10 cellular contexts compared by ENCODE assay signal in genomic region chr1:118988186-118989005, GRCh38. TPM values are rescaled to one million over a fixed set of nuclear protein-coding genes. Genes with fewer than 3 reads are reported as not detected.
DNase-seq lines count a peak whose midpoint lies in the region; ATAC-seq, FAIRE-seq and TF ChIP-seq lines count a peak whose summit lies in the region.
"Had no signal": no experiment of that assay in that cellular context is flagged by ENCODE, and none has a peak within 500 bp of the region (broad histone marks: within the 10 kb centered on the region; RNA-seq: fewer than 3 reads in every experiment).

TBX15 (minus strand) TSS chr1:118988343; CDS start chr1:118987795, 548 bp downstream.

- peak within 1 kb of the TSS; percentile 2; the same call in 1 of the 2 replicates for H2AFZ ChIP-seq in H1 (ENCODE audit: low read length)

- no peaks in the 10 kb centered on the region for H3K79me1 ChIP-seq in H1 (ENCODE audit: low read depth, low read length)

- H3K27me3 Mint-ChIP-seq in activated naive CD4-positive, alpha-beta T cell treated with anti-CD3 and anti-CD28 coated beads for 36 hours (ENCODE audit: low read depth), result peaks cover 90% of the 10 kb centered on the region

- peak within 1 kb of the TSS; percentile 72; the same call in 1 of the 2 replicates for H2BK20ac ChIP-seq in H1 (ENCODE audit: low read length)

- no peak within 1 kb of the TSS for H3K56ac ChIP-seq in H1 (replicated peaks; ENCODE audit: insufficient read length, low read depth, low read length)

- no peak within 1 kb of the TSS for H3K14ac ChIP-seq in H1 (ENCODE audit: insufficient read length)

- 3% methylated on average over 21 of the region's 31 CpGs; no CpG with 5 or more reads in 1 of the 2 experiments for WGBS in H1 (ENCODE audit: extremely low coverage in 1 of 2, insufficient coverage in 1 of 2, insufficient read length in 1 of 2, insufficient replicate concordance in 2 of 2, low coverage in 1 of 2, low lambda C conversion rate in 2 of 2, missing lambda C conversion rate in 1 of 2), 2 experiments
- WGBS in urinary bladder, result 11% methylated on average over 31 of the region's 31 CpGs

- no peak within 1 kb of the TSS; the same call in 1 of the 2 replicates for H4K8ac ChIP-seq in H1 (ENCODE audit: extremely low read depth, insufficient read depth, low read length)

- H3K4me3 ChIP-seq in H1 (ENCODE audit: extremely low read depth in 1 of 4, insufficient read depth in 2 of 4, low read depth in 3 of 4, low read length in 4 of 4) (peak within 1 kb of the TSS; percentile 27 to 60 (median 36); a peak in 7 of 8 replicates), urinary bladder (ENCODE audit: low read depth, low read length) (peak within 1 kb of the TSS; percentile 22)

- H4K20me1 ChIP-seq in H1 (replicated peaks in 1 of 2; ENCODE audit: control insufficient read depth in 1 of 2, insufficient read depth in 2 of 2, low read length in 2 of 2), result peaks cover 6 to 15% of the 10 kb centered on the region in 2 experiments

- peak within 1 kb of the TSS; percentile 39 for H3K4me3 Mint-ChIP-seq in activated naive CD4-positive, alpha-beta T cell treated with anti-CD3 and anti-CD28 coated beads for 36 hours

- POLR2A ChIA-PET in H1 (lab: Charles Lee; ENCODE audit: partially characterized antibody), result interaction anchor here (0.8 kb wide), 2 partner anchors 10 to 288 kb away, joined by 3 to 5 read pairs; no protein-coding TSS in a partner anchor

- peaks cover 0 to 3% of the 10 kb centered on the region in 2 experiments; a peak in 1 of 4 replicates for H3K9me3 ChIP-seq in H1 (ENCODE audit: insufficient read depth in 2 of 2, low read depth in 1 of 2, low read length in 1 of 2)
- H3K9me3 ChIP-seq: neutrophil had no signal

- intact Hi-C loops in activated naive CD4-positive, alpha-beta T cell treated with anti-CD3 and anti-CD28 coated beads for 36 hours (cut with micrococcal nuclease), result no loop called here

- CTCF ChIA-PET in activated naive CD4-positive, alpha-beta T cell treated with anti-CD3 and anti-CD28 coated beads for 36 hours (lab: Charles Lee), result interaction anchor here (1.4 kb wide), 1 partner anchor 20 kb away, joined by 3 read pairs; no protein-coding TSS in a partner anchor
- CTCF ChIA-PET in H1 (lab: Charles Lee; ENCODE audit: partially characterized antibody), result interaction anchor here (0.7 to 3.0 kb wide), 5 partner anchors 12 to 20 kb away, joined by 3 to 13 read pairs (median 11); no protein-coding TSS in a partner anchor

- H3K18ac ChIP-seq in H1 (ENCODE audit: extremely low read depth, low read length), result peak within 1 kb of the TSS; percentile 90

- FAIRE-seq in H1 (lab: Jason Lieb, UNC), result no peak

- H3K9me3 Mint-ChIP-seq in activated naive CD4-positive, alpha-beta T cell treated with anti-CD3 and anti-CD28 coated beads for 36 hours, result peaks cover 7% of the 10 kb centered on the region

- TF ChIP-seq RAD21 in H1 (IDR thresholded peaks at IDR 0.05 in 1 of 2, conservative IDR thresholded peaks at IDR 0.05 in 1 of 2; ENCODE audit: low read depth in 2 of 2, low read length in 2 of 2), result no peak

- no peak within 1 kb of the TSS for H3K23ac ChIP-seq in H1 (ENCODE audit: insufficient read length)

- TF ChIP-seq CTCF in H1 (IDR thresholded peaks at IDR 0.05; ENCODE audit: control extremely low read depth in 1 of 3, insufficient read depth in 1 of 3, low read depth in 1 of 3, low read length in 3 of 3), result no peak

- H3K4me1 ChIP-seq in H1 (replicated peaks in 1 of 4; ENCODE audit: control insufficient read depth in 3 of 4, insufficient read depth in 4 of 4, low read length in 3 of 4) (peaks cover 13 to 58% (median 25%) of the 10 kb centered on the region in 4 experiments), urinary bladder (ENCODE audit: insufficient read depth) (no peaks in the 10 kb centered on the region)

- TF ChIP-seq EP300 in H1 (IDR thresholded peaks at IDR 0.05; ENCODE audit: borderline replicate concordance in 1 of 2, low read depth in 2 of 2, low read length in 2 of 2), result no peak

- H2BK15ac ChIP-seq in H1 (ENCODE audit: low read length), result no peak within 1 kb of the TSS; the same call in 1 of the 2 replicates

- no peak for ATAC-seq in HG02642 (IDR thresholded peaks at IDR 0.05; ENCODE audit: poor library complexity, unreplicated experiment)

- H3K27ac Mint-ChIP-seq in activated naive CD4-positive, alpha-beta T cell treated with anti-CD3 and anti-CD28 coated beads for 36 hours, result peak within 1 kb of the TSS; percentile 47

- H3K4me1 Mint-ChIP-seq in activated naive CD4-positive, alpha-beta T cell treated with anti-CD3 and anti-CD28 coated beads for 36 hours (ENCODE audit: low read depth), result peaks cover 43% of the 10 kb centered on the region

- H3K4ac ChIP-seq in H1 (replicated peaks; ENCODE audit: insufficient read length, low read depth, low read length), result no peak within 1 kb of the TSS

- no peak for TF ChIP-seq POLR2A in H1 (IDR thresholded peaks at IDR 0.05; ENCODE audit: control extremely low read depth in 1 of 2, low read depth in 2 of 2, low read length in 2 of 2)

- no peak within 1 kb of the TSS for H2AK5ac ChIP-seq in H1 (ENCODE audit: low read depth, low read length)

- H3K27ac ChIP-seq in H1 (ENCODE audit: low read depth, low read length) (no peak within 1 kb of the TSS), urinary bladder (ENCODE audit: low read depth) (no peak within 1 kb of the TSS)
- H3K27ac ChIP-seq: neutrophil had no signal

- H4K5ac ChIP-seq in H1 (ENCODE audit: insufficient read length, low read depth, low read length), result no peak within 1 kb of the TSS

- no peak within 1 kb of the TSS for H3K9ac ChIP-seq in H1 (replicated peaks in 1 of 4; ENCODE audit: extremely low read depth in 1 of 4, low read depth in 3 of 4, low read length in 3 of 4)

- peak within 1 kb of the TSS; percentile 60; the same call in 1 of the 2 replicates for H2BK12ac ChIP-seq in H1 (ENCODE audit: low read depth, low read length)

- H3K36me3 Mint-ChIP-seq in activated naive CD4-positive, alpha-beta T cell treated with anti-CD3 and anti-CD28 coated beads for 36 hours (ENCODE audit: low read depth), result peaks cover 15% of the 10 kb centered on the region

- H3K36me3 ChIP-seq in H1 (ENCODE audit: control insufficient read depth in 2 of 4, insufficient read depth in 4 of 4, low read length in 3 of 4) (peaks cover 0 to 2% (median 0%) of the 10 kb centered on the region in 4 experiments; a peak in 1 of 8 replicates), urinary bladder (ENCODE audit: insufficient read depth) (no peaks in the 10 kb centered on the region)
- H3K36me3 ChIP-seq: neutrophil had no signal

- no peak within 1 kb of the TSS for H2BK120ac ChIP-seq in H1 (replicated peaks; ENCODE audit: low read depth, low read length)

- H3K4me2 ChIP-seq in H1 (ENCODE audit: insufficient read depth in 1 of 2, low read depth in 2 of 2, low read length in 2 of 2), result peak within 1 kb of the TSS; percentile 62 to 83

- no peak within 1 kb of the TSS for H2BK5ac ChIP-seq in H1 (ENCODE audit: low read depth, low read length)

- H3K23me2 ChIP-seq in H1 (ENCODE audit: low read depth, low read length), result peaks cover 9% of the 10 kb centered on the region; the same call in 1 of the 2 replicates

- H4K91ac ChIP-seq in H1 (replicated peaks; ENCODE audit: insufficient read length, low read length), result no peak within 1 kb of the TSS

- H3K27me3 ChIP-seq in H1 (replicated peaks in 1 of 4; ENCODE audit: control insufficient read depth in 3 of 4, extremely low read depth in 1 of 4, insufficient read depth in 3 of 4, low read length in 3 of 4), result peaks cover 83 to 100% (median 100%) of the 10 kb centered on the region in 4 experiments

- no peak for DNase-seq in activated naive CD4-positive, alpha-beta T cell treated with anti-CD3 and anti-CD28 coated beads for 36 hours
- DNase-seq in activated naive CD4-positive, alpha-beta T cell (lab: John Stamatoyannopoulos, UW), result no peak
- DNase-seq in H1 (ENCODE audit: low read depth in 1 of 2, low spot score in 2 of 2) (peak in 1 of 2 experiments; percentile 79), myocyte (ENCODE audit: low read depth) (no peak), NOMO-1 (lab: John Stamatoyannopoulos, UW; ENCODE audit: unreplicated experiment in 2 of 2) (no peak), NCI-H345 (lab: John Stamatoyannopoulos, UW) (no peak)
- DNase-seq: NCI-H146 had no signal

- no peaks in the 10 kb centered on the region for H3K79me2 ChIP-seq in H1 (ENCODE audit: control insufficient read depth in 1 of 2, insufficient read depth in 2 of 2, low read length in 2 of 2)

TF ChIP-seq in H1, 55 proteins besides CTCF, POLR2A, EP300 and RAD21:
- TF ChIP-seq, protein P1, sequence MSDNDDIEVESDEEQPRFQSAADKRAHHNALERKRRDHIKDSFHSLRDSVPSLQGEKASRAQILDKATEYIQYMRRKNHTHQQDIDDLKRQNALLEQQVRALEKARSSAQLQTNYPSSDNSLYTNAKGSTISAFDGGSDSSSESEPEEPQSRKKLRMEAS (IDR thresholded peaks at IDR 0.05), result peak; percentile 53
- TF ChIP-seq CREB1 (IDR thresholded peaks at IDR 0.05) (no peak), GTF2F1 (IDR thresholded peaks at IDR 0.05; ENCODE audit: borderline replicate concordance, low read depth, low read length) (no peak), SP4 (IDR thresholded peaks at IDR 0.05; ENCODE audit: low read length) (no peak), E2F6 (IDR thresholded peaks at IDR 0.05) (peak; percentile 95), RNF2 (IDR thresholded peaks at IDR 0.05; ENCODE audit: borderline replicate concordance, low read depth, low read length, missing control alignments, poor library complexity, severe bottlenecking) (peak; percentile 55), KDM1A (IDR thresholded peaks at IDR 0.05; ENCODE audit: borderline replicate concordance, low read length) (peak; percentile 52; the same call in 1 of the 2 replicates)
TF ChIP-seq in H1: peak in this region for 4.

RNA-seq across cellular contexts. Expression of gene TBX15, which starts in this region (rescaled TPM):
- total RNA-seq in activated naive CD4-positive, alpha-beta T cell treated with anti-CD3 and anti-CD28 coated beads for 36 hours, result not detected
- 0.24 and 0.42 TPM in 2 replicates for total RNA-seq in H1 (2021; fragmentation: NEBNext Ultra II Directional; extraction: Animal tissue kit (Norgen Biotek cat#: 25700))
- polyA plus RNA-seq in H1 (2011; rRNA removed), result 0.09 and 0.14 TPM in 2 replicates
- 0.14 TPM for polyA plus RNA-seq in H1 (2011; cell fraction: cytosol; rRNA removed)
- 0.19 TPM for polyA plus RNA-seq in H1 (2011; cell fraction: nucleus; rRNA removed)
- 0.04 to 0.13 TPM (median 0.10 TPM) in 3 of 4 replicates, not detected in the other for polyA plus RNA-seq in H1 (2012, experiment 1 of 2)
- polyA plus RNA-seq in H1 (2012, experiment 2 of 2), result not detected
- 0.12 TPM for polyA plus RNA-seq in H1 (2013, experiment 1 of 2)
- polyA plus RNA-seq in H1 (2013, experiment 2 of 2), result 0.11 TPM
- 0.22 and 0.35 TPM in 2 replicates for polyA minus RNA-seq in H1 (2011; rRNA and poly(A)+ RNA removed)
- polyA minus RNA-seq in H1 (2011; cell fraction: cytosol; rRNA and poly(A)+ RNA removed), result not detected
- polyA minus RNA-seq in H1 (2011; cell fraction: nucleus; rRNA and poly(A)+ RNA removed), result 0.40 TPM
- 44.7 and 48.4 TPM in 2 replicates for total RNA-seq in myocyte
- 18.1 TPM for polyA plus RNA-seq in myocyte (2012)
- 5.2 TPM for total RNA-seq in urinary bladder
- polyA plus RNA-seq in urinary bladder, result 0.38 TPM
